1 cellular context compared by ENCODE assay signal in the genomic region with DNA sequence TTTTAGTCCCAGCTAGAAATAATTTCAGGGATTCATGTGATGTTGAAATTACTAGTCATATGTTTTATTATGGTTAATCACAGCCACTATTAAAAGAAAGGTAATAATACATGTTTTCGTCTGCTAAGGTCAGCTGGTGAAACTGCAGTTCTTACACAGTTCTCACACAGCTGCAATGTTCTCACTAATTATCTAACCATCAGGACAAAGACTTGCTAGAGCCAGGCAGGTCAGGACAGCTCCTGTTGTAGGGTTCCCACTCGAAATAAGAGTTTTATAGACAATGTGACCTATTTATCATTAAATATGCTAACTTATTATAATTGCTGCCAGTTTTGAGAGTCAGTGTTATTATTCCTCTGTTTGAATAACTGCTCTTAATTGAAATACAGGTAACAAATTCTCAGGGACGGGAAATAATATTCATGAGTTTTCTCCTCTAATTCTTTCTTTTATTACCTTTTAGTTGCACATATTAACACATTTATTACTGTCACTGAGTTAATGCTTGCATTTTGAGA.
TF ChIP-seq lines count a peak whose summit lies in the region.

No MANE protein-coding gene starts in this region.

TF ChIP-seq in GM23338, 12 proteins besides CTCF, POLR2A, EP300 and RAD21:
- TF ChIP-seq, protein P1, sequence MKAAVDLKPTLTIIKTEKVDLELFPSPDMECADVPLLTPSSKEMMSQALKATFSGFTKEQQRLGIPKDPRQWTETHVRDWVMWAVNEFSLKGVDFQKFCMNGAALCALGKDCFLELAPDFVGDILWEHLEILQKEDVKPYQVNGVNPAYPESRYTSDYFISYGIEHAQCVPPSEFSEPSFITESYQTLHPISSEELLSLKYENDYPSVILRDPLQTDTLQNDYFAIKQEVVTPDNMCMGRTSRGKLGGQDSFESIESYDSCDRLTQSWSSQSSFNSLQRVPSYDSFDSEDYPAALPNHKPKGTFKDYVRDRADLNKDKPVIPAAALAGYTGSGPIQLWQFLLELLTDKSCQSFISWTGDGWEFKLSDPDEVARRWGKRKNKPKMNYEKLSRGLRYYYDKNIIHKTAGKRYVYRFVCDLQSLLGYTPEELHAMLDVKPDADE (IDR thresholded peaks at IDR 0.05), result no peak
- TF ChIP-seq, protein P2, sequence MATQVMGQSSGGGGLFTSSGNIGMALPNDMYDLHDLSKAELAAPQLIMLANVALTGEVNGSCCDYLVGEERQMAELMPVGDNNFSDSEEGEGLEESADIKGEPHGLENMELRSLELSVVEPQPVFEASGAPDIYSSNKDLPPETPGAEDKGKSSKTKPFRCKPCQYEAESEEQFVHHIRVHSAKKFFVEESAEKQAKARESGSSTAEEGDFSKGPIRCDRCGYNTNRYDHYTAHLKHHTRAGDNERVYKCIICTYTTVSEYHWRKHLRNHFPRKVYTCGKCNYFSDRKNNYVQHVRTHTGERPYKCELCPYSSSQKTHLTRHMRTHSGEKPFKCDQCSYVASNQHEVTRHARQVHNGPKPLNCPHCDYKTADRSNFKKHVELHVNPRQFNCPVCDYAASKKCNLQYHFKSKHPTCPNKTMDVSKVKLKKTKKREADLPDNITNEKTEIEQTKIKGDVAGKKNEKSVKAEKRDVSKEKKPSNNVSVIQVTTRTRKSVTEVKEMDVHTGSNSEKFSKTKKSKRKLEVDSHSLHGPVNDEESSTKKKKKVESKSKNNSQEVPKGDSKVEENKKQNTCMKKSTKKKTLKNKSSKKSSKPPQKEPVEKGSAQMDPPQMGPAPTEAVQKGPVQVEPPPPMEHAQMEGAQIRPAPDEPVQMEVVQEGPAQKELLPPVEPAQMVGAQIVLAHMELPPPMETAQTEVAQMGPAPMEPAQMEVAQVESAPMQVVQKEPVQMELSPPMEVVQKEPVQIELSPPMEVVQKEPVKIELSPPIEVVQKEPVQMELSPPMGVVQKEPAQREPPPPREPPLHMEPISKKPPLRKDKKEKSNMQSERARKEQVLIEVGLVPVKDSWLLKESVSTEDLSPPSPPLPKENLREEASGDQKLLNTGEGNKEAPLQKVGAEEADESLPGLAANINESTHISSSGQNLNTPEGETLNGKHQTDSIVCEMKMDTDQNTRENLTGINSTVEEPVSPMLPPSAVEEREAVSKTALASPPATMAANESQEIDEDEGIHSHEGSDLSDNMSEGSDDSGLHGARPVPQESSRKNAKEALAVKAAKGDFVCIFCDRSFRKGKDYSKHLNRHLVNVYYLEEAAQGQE (IDR thresholded peaks at IDR 0.05; ENCODE audit: unreplicated experiment), result no peak
- no peak for TF ChIP-seq JUNB (IDR thresholded peaks at IDR 0.05; ENCODE audit: unreplicated experiment)
